ENCODE assay signal across 19 cellular contexts in genomic region chr20:20658871-20659415, GRCh38. TPM values are rescaled to one million over a fixed set of nuclear protein-coding genes. Genes with fewer than 3 reads are reported as not detected.
A peak's percentile ranks its signal among the peaks of the same experiment; 100 is the strongest.
DNase-seq lines count a peak whose midpoint lies in the region; ATAC-seq and TF ChIP-seq lines count a peak whose summit lies in the region.
"Had no signal": no experiment of that assay in that cellular context is flagged by ENCODE, and none has a peak within 500 bp of the region (broad histone marks: within the 10 kb centered on the region; RNA-seq: fewer than 3 reads in every experiment).

No MANE protein-coding gene starts in this region.

- H3K27ac Mint-ChIP-seq in chondrocyte (ENCODE audit: unreplicated experiment): peak overlapping the region; percentile 78
- H3K27ac Mint-ChIP-seq: CD14-positive monocyte, HFFc6 had no signal

- H3K36me3 Mint-ChIP-seq in chondrocyte (ENCODE audit: low read depth): no peaks in the 10 kb centered on the region

- ATAC-seq in HG02970 (IDR thresholded peaks at IDR 0.05; ENCODE audit: low FRiP score, unreplicated experiment) (no peak), HG02678 (IDR thresholded peaks at IDR 0.05; ENCODE audit: unreplicated experiment) (no peak)
- ATAC-seq: HCT116 had no signal

- peaks cover 8 to 50% (median 22%) of the 10 kb centered on the region in 4 donors for H3K4me1 ChIP-seq in liver (ENCODE audit: control insufficient read depth in 4 of 4, insufficient read depth in 4 of 4, low read length in 3 of 4)
- H3K4me1 ChIP-seq in ovary (ENCODE audit: insufficient read depth): peaks cover 8% of the 10 kb centered on the region

- no peaks in the 10 kb centered on the region for H3K9me3 Mint-ChIP-seq in chondrocyte (ENCODE audit: low read depth)
- H3K9me3 Mint-ChIP-seq: CD14-positive monocyte; CD4-positive, alpha-beta memory T cell; HFFc6 had no signal

- no peak for TF ChIP-seq POLR2A in ovary (IDR thresholded peaks at IDR 0.05)

- H3K4me1 Mint-ChIP-seq in chondrocyte (ENCODE audit: low read depth): peaks cover 23% of the 10 kb centered on the region
- H3K4me1 Mint-ChIP-seq: CD14-positive monocyte had no signal

- WGBS in liver: 50% methylated on average over 3 of the region's 3 CpGs
- WGBS in ovary, 3 donors: 6 to 7% (median 7%) methylated on average over 3 of the region's 3 CpGs

- H3K27me3 ChIP-seq in liver (ENCODE audit: control insufficient read depth in 4 of 4, insufficient read depth in 4 of 4, low read length in 3 of 4) (no peaks in the 10 kb centered on the region), ovary (no peaks in the 10 kb centered on the region)
- H3K27me3 ChIP-seq: BLaER1 had no signal

- TF ChIP-seq EP300 in ovary (IDR thresholded peaks at IDR 0.05): no peak

- TF ChIP-seq RAD21 in liver (IDR thresholded peaks at IDR 0.05): no peak

- H3K27me3 Mint-ChIP-seq in chondrocyte (ENCODE audit: low read depth): no peaks in the 10 kb centered on the region
- H3K27me3 Mint-ChIP-seq: CD4-positive, alpha-beta memory T cell had no signal

- peak overlapping the region; percentile 26 to 75 for H3K27ac ChIP-seq in liver (ENCODE audit: low read depth in 1 of 2, low read length in 2 of 2)
- H3K27ac ChIP-seq in ovary: no peak overlapping the region
- H3K27ac ChIP-seq: BLaER1 had no signal

- TF ChIP-seq CTCF in astrocyte of the spinal cord (IDR thresholded peaks at IDR 0.05; ENCODE audit: low read depth, low read length) (no peak), chondrocyte (IDR thresholded peaks at IDR 0.05) (no peak), liver (IDR thresholded peaks at IDR 0.05; ENCODE audit: low read depth, low read length, missing input control) (no peak), ovary (IDR thresholded peaks at IDR 0.05) (no peak)

- peak; percentile 45 for DNase-seq in astrocyte of the spinal cord (ENCODE audit: low read depth, low spot score)
- DNase-seq in chondrocyte (ENCODE audit: low spot score): no peak
- DNase-seq in smooth muscle cell of the brain vasculature (ENCODE audit: low read depth, low spot score): peak; percentile 58
- no peak for DNase-seq in T-helper 2 cell
- no peak for DNase-seq in ovary
- DNase-seq: CD4-positive, alpha-beta memory T cell; DMS153; DMS79; GDM1; GOT3; H7; HFFc6; KBM-7 had no signal

- no peak overlapping the region for H3K9ac ChIP-seq in liver (ENCODE audit: low read depth in 1 of 2, low read length in 2 of 2)
- H3K9ac ChIP-seq: BLaER1 had no signal

- H3K36me3 ChIP-seq in liver (ENCODE audit: control insufficient read depth in 4 of 4, insufficient read depth in 3 of 4, low read depth in 1 of 4, low read length in 3 of 4) (peaks cover 0 to 6% (median 4%) of the 10 kb centered on the region in 4 donors), ovary (no peaks in the 10 kb centered on the region)

- no peaks in the 10 kb centered on the region for H3K9me3 ChIP-seq in liver (ENCODE audit: control insufficient read depth in 4 of 4, low read length in 3 of 4)
- no peaks in the 10 kb centered on the region for H3K9me3 ChIP-seq in ovary
- H3K9me3 ChIP-seq: BLaER1 had no signal

- intact Hi-C loops in ovary (cut with DNase I): no loop called here

- H3K4me3 ChIP-seq in astrocyte of the spinal cord (ENCODE audit: low read depth, low read length) (no peak overlapping the region), liver (ENCODE audit: low read depth in 1 of 3, low read length in 3 of 3) (no peak overlapping the region), ovary (no peak overlapping the region)
- H3K4me3 ChIP-seq: BLaER1 had no signal

- in situ Hi-C loops in astrocyte of the spinal cord (cut with HindIII; ENCODE audit: low sequenced_read_pairs): no loop called here

- H3K4me3 Mint-ChIP-seq in chondrocyte (ENCODE audit: unreplicated experiment): no peak overlapping the region
- H3K4me3 Mint-ChIP-seq: CD14-positive monocyte; CD4-positive, alpha-beta memory T cell; HFFc6 had no signal

TF ChIP-seq in liver, 16 proteins besides CTCF, POLR2A, EP300 and RAD21:
- no peak for TF ChIP-seq ZBTB33 (IDR thresholded peaks at IDR 0.05)
- TF ChIP-seq SP1 (IDR thresholded peaks at IDR 0.05): no peak
- TF ChIP-seq, protein P1, sequence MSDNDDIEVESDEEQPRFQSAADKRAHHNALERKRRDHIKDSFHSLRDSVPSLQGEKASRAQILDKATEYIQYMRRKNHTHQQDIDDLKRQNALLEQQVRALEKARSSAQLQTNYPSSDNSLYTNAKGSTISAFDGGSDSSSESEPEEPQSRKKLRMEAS (IDR thresholded peaks at IDR 0.05): no peak

RNA-seq across cellular contexts. Expression of gene RALGAPA2, which starts 53.5 kb away (rescaled TPM):
- total RNA-seq in chondrocyte (9.5 to 10.8 TPM (median 10.2 TPM) in 3 replicates), liver (10 to 100 TPM; 14.8 to 89.9 TPM), ovary (10 to 100 TPM; 11.9 to 27.5 (median 19.9) TPM)
- polyA plus RNA-seq in liver (10 to 100 TPM; 20.2 to 29.9 TPM), ovary (10 to 100 TPM in 1 of 2 donors, 1 to 10 TPM in 1; 8.4 to 31.7 TPM)

Comparison
In these comparisons a context has a peak if more than half of its experiments do, and no peak if none do; other contexts are left out.
1. DNase-seq: peak in astrocyte of the spinal cord (single experiment) and smooth muscle cell of the brain vasculature (single experiment); none in chondrocyte (single experiment), T-helper 2 cell (0 of 5) and ovary (0 of 5).
2. H3K27ac ChIP-seq: peak in liver (2 of 2); none in ovary (0 of 2).